27 cellular contexts compared by ENCODE assay signal in genomic region chr1:232011961-232012360, GRCh38.
DNase-seq lines count a peak whose midpoint lies in the region; ATAC-seq and TF ChIP-seq lines count a peak whose summit lies in the region.
"Had no signal": no experiment of that assay in that cellular context is flagged by ENCODE, and none has a peak within 500 bp of the region (broad histone marks: within the 10 kb centered on the region; RNA-seq: fewer than 3 reads in every experiment).

No MANE protein-coding gene starts in this region.

- no peaks in the 10 kb centered on the region for H3K79me2 ChIP-seq in GM23248 (ENCODE audit: insufficient read depth)

- no peak overlapping the region for H3K27ac Mint-ChIP-seq in stimulated activated naive B cell treated with anti-CD40 and anti-IgM and Interleukin-4, amounts not matched to agents 10 μg/mL and 1 μg/mL and 100 μg/mL, for 72 hours
- H3K27ac Mint-ChIP-seq: activated CD8-positive, alpha-beta T cell treated with anti-CD3 and anti-CD28 coated beads, Interleukin-2, amount 10 ng/mL, durations not matched to agents 7 days and 5 days had no signal

- H3K27ac ChIP-seq in GM23248: no peak overlapping the region
- peak overlapping the region; percentile 57 for H3K27ac ChIP-seq in muscle layer of duodenum (ENCODE audit: low read length)
- H3K27ac ChIP-seq: A549; BLaER1 treated with 17β-estradiol and CSF1 and Interleukin-3, amounts not matched to agents 10 nM and 100 nM; foreskin keratinocyte; neural progenitor cell; SJSA1 had no signal

- DNase-seq in AG04449 (ENCODE audit: low read depth, low spot score): peak; percentile 26
- DNase-seq in GM23248: peak; percentile 51
- DNase-seq in dermis blood vessel endothelial cell: peak; percentile 42
- DNase-seq in stimulated activated naive B cell treated with anti-CD40 and anti-IgM and Interleukin-4, amounts not matched to agents 10 μg/mL and 1 μg/mL and 100 μg/mL, for 72 hours: no peak
- no peak for DNase-seq in NCI-H526 (lab: John Stamatoyannopoulos, UW)
- DNase-seq: activated CD4-positive, alpha-beta T cell treated with anti-CD3 and anti-CD28 coated beads for 1 hour; activated CD8-positive, alpha-beta T cell treated with anti-CD3 and anti-CD28 coated beads, Interleukin-2, amount 10 ng/mL, durations not matched to agents 7 days and 5 days; activated naive CD4-positive, alpha-beta T cell treated with Interleukin-2 at 50 U/mL for 16 hours; activated T-cell treated with anti-CD3 and anti-CD28 coated beads, Interleukin-2, amount 50 U/mL, for 1 hour; COR-L47; foreskin keratinocyte; NCI-H1048; NCI-H187; NCI-H524 treated with DMSO at 0.1 percent for 48 hours; posterior cingulate gyrus had no signal

- H3K4me3 Mint-ChIP-seq in stimulated activated naive B cell treated with anti-CD40 and anti-IgM and Interleukin-4, amounts not matched to agents 10 μg/mL and 1 μg/mL and 100 μg/mL, for 72 hours: no peak overlapping the region
- H3K4me3 Mint-ChIP-seq: activated CD8-positive, alpha-beta T cell treated with anti-CD3 and anti-CD28 coated beads, Interleukin-2, amount 10 ng/mL, durations not matched to agents 7 days and 5 days; central memory CD8-positive, alpha-beta T cell; neural progenitor cell had no signal

- CTCF ChIA-PET in AG04449 (lab: Yijun Ruan, JAX): interaction anchor here (1.4 kb wide), 1 partner anchor 255 kb away, joined by 3 read pairs; no protein-coding TSS in a partner anchor

- TF ChIP-seq CTCF in AG04449 (IDR thresholded peaks at IDR 0.05; ENCODE audit: insufficient read depth, low read length, missing control alignments): no peak

- H3K27me3 ChIP-seq in GM23248 (replicated peaks; ENCODE audit: insufficient read depth): no peaks in the 10 kb centered on the region
- no peaks in the 10 kb centered on the region for H3K27me3 ChIP-seq in muscle layer of duodenum (ENCODE audit: low read depth, low read length)
- H3K27me3 ChIP-seq: BLaER1 treated with 17β-estradiol and CSF1 and Interleukin-3, amounts not matched to agents 10 nM and 100 nM; dorsolateral prefrontal cortex; foreskin keratinocyte; neural progenitor cell; SJSA1 had no signal

- 81 to 82% methylated on average over 6 of the region's 6 CpGs for WGBS in GM23248 (ENCODE audit: low coverage in 1 of 2, low lambda C conversion rate in 2 of 2, missing lambda C conversion rate in 2 of 2), 2 experiments

- H3F3A ChIP-seq in GM23248 (ENCODE audit: insufficient read depth): no peaks in the 10 kb centered on the region

- no peaks in the 10 kb centered on the region for H3K9me2 ChIP-seq in GM23248 (ENCODE audit: insufficient read depth)

- no peaks in the 10 kb centered on the region for H3K27me3 Mint-ChIP-seq in stimulated activated naive B cell treated with anti-CD40 and anti-IgM and Interleukin-4, amounts not matched to agents 10 μg/mL and 1 μg/mL and 100 μg/mL, for 72 hours
- H3K27me3 Mint-ChIP-seq: central memory CD8-positive, alpha-beta T cell had no signal

- no peaks in the 10 kb centered on the region for H3K9me3 Mint-ChIP-seq in stimulated activated naive B cell treated with anti-CD40 and anti-IgM and Interleukin-4, amounts not matched to agents 10 μg/mL and 1 μg/mL and 100 μg/mL, for 72 hours
- H3K9me3 Mint-ChIP-seq: central memory CD8-positive, alpha-beta T cell had no signal

- no peaks in the 10 kb centered on the region for H4K20me1 ChIP-seq in GM23248 (ENCODE audit: insufficient read depth)
- H4K20me1 ChIP-seq: BLaER1 treated with 17β-estradiol and CSF1 and Interleukin-3, amounts not matched to agents 10 nM and 100 nM had no signal

- no peaks in the 10 kb centered on the region for H3K9me3 ChIP-seq in GM23248 (ENCODE audit: low read depth)
- no peaks in the 10 kb centered on the region for H3K9me3 ChIP-seq in muscle layer of duodenum (ENCODE audit: control insufficient read depth in 1 of 2, low read length in 2 of 2)
- H3K9me3 ChIP-seq: A549; BLaER1 treated with 17β-estradiol and CSF1 and Interleukin-3, amounts not matched to agents 10 nM and 100 nM; HAP-1; mucosa of descending colon; SJSA1 had no signal

- H3K4me1 Mint-ChIP-seq in stimulated activated naive B cell treated with anti-CD40 and anti-IgM and Interleukin-4, amounts not matched to agents 10 μg/mL and 1 μg/mL and 100 μg/mL, for 72 hours: no peaks in the 10 kb centered on the region
- H3K4me1 Mint-ChIP-seq: central memory CD8-positive, alpha-beta T cell had no signal

- ATAC-seq in GM18870 (IDR thresholded peaks at IDR 0.05; ENCODE audit: unreplicated experiment) (no peak), GM21619 (IDR thresholded peaks at IDR 0.05; ENCODE audit: unreplicated experiment) (no peak)
- ATAC-seq in stimulated activated naive B cell treated with anti-CD40 and anti-IgM and Interleukin-4, amounts not matched to agents 10 μg/mL and 1 μg/mL and 100 μg/mL, for 72 hours (replicated peaks): no peak
- ATAC-seq: A549; activated CD8-positive, alpha-beta T cell treated with anti-CD3 and anti-CD28 coated beads, Interleukin-2, amount 10 ng/mL, durations not matched to agents 7 days and 5 days; foreskin keratinocyte; HepG2 had no signal

- in situ Hi-C loops in GM23248 (cut with MboI): no loop called here

- H3K9ac ChIP-seq in GM23248: no peak overlapping the region
- H3K9ac ChIP-seq: BLaER1 treated with 17β-estradiol and CSF1 and Interleukin-3, amounts not matched to agents 10 nM and 100 nM; neural progenitor cell had no signal

- H3K36me3 ChIP-seq in GM23248 (ENCODE audit: low read depth): no peaks in the 10 kb centered on the region
- no peaks in the 10 kb centered on the region for H3K36me3 ChIP-seq in muscle layer of duodenum (ENCODE audit: control insufficient read depth in 1 of 2, insufficient read depth in 2 of 2, low read length in 2 of 2)
- H3K36me3 ChIP-seq: HAP-1, neural progenitor cell, SJSA1 had no signal

- no peak overlapping the region for H3K4me3 ChIP-seq in AG04449 (ENCODE audit: low read depth, low read length)
- H3K4me3 ChIP-seq in GM23248: no peak overlapping the region
- H3K4me3 ChIP-seq in muscle layer of duodenum (ENCODE audit: low read depth in 1 of 2, low read length in 2 of 2): no peak overlapping the region
- H3K4me3 ChIP-seq: A549; BLaER1 treated with 17β-estradiol and CSF1 and Interleukin-3, amounts not matched to agents 10 nM and 100 nM; dorsolateral prefrontal cortex; HAP-1; mucosa of descending colon; neural progenitor cell; SJSA1 had no signal

- no peak overlapping the region for H3K4me2 ChIP-seq in GM23248 (ENCODE audit: unreplicated experiment)
- H3K4me2 ChIP-seq: A549, neural progenitor cell had no signal

- H2AFZ ChIP-seq in GM23248: no peak overlapping the region
- H2AFZ ChIP-seq: neural progenitor cell had no signal

- H3K4me1 ChIP-seq in GM23248 (ENCODE audit: insufficient read depth) (no peaks in the 10 kb centered on the region), muscle layer of duodenum (ENCODE audit: control insufficient read depth in 1 of 2, insufficient read depth in 2 of 2, low read length in 2 of 2) (peaks cover 9 to 19% of the 10 kb centered on the region in 2 donors)
- H3K4me1 ChIP-seq: A549, foreskin keratinocyte, HAP-1, neural progenitor cell had no signal

- POLR2A ChIA-PET in AG04449 (lab: Yijun Ruan, JAX): no interaction called here

- H3K36me3 Mint-ChIP-seq in stimulated activated naive B cell treated with anti-CD40 and anti-IgM and Interleukin-4, amounts not matched to agents 10 μg/mL and 1 μg/mL and 100 μg/mL, for 72 hours: no peaks in the 10 kb centered on the region
- H3K36me3 Mint-ChIP-seq: neural progenitor cell had no signal

Comparison
In these comparisons a context has a peak if more than half of its experiments do, and no peak if none do; other contexts are left out.
1. DNase-seq: peak in AG04449 (single experiment), GM23248 (single experiment) and dermis blood vessel endothelial cell (single experiment); none in stimulated activated naive B cell treated with anti-CD40 and anti-IgM and Interleukin-4, amounts not matched to agents 10 μg/mL and 1 μg/mL and 100 μg/mL, for 72 hours (single experiment) and NCI-H526 (0 of 2).